Comparison of ENCODE assay signal across 13 cellular contexts in the genomic region with DNA sequence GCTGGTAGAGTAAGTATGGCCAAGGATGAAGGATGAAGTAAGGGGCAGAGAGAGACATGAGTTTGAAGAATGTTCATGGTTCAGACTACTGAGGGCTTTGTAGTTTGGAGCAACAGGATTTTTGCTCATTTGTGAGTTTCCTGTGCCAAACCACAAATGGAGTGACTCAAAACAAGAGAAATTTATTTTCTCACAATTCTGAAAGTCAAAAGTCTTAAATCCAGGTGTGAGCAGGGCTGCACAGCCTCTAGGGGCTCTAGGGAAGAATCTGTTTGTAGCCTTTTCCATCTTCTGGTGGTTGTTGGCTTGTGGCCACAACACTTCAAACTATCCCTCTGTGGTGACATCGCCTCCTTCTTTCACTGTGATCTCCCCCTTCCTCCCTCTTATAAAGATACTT. TPM values are rescaled to one million over a fixed set of nuclear protein-coding genes. Genes with fewer than 3 reads are reported as not detected.
DNase-seq lines count a peak whose midpoint lies in the region; ATAC-seq and FAIRE-seq lines count a peak whose summit lies in the region.
"Had no signal": no experiment of that assay in that cellular context is flagged by ENCODE, and none has a peak within 500 bp of the region (broad histone marks: within the 10 kb centered on the region; RNA-seq: fewer than 3 reads in every experiment).

No MANE protein-coding gene starts in this region.

- peaks cover 27% of the 10 kb centered on the region for H3K4me1 Mint-ChIP-seq in activated T-helper 1 cell treated with anti-CD3 and anti-CD28 coated beads, Interleukin-12 subunit alpha, Interleukin-12 subunit beta, Interleukin-2, Interleukin-4 antibody, amounts not matched to agents 30 ng/mL and 10 ng/mL and 1 ng/mL, durations not matched to agents 14 hours and 24 hours and 36 hours (ENCODE audit: low read depth)
- H3K4me1 Mint-ChIP-seq: B cell had no signal

- H3K27ac Mint-ChIP-seq in activated T-helper 1 cell treated with anti-CD3 and anti-CD28 coated beads, Interleukin-12 subunit alpha, Interleukin-12 subunit beta, Interleukin-2, Interleukin-4 antibody, amounts not matched to agents 30 ng/mL and 10 ng/mL and 1 ng/mL, durations not matched to agents 14 hours and 24 hours and 36 hours = no peak overlapping the region
- H3K27ac Mint-ChIP-seq: B cell, IgD-negative memory B cell had no signal

- FAIRE-seq in urothelium cell line (lab: Jason Lieb, UNC) = no peak
- FAIRE-seq: keratinocyte had no signal

- DNase-seq in stimulated activated CD4-positive, alpha-beta T cell treated with anti-CD3 and anti-CD28 coated beads, Interleukin-15, amount 100 ng/mL, for 24 hours = peak; percentile 59
- no peak for DNase-seq in stimulated activated CD4-positive, alpha-beta T cell treated with anti-CD3 and anti-CD28 coated beads, Interleukin-2, amount 100 ng/mL, for 48 hours
- peak; percentile 49 for DNase-seq in activated T-helper 1 cell treated with anti-CD3 and anti-CD28 coated beads, Interleukin-12 subunit alpha, Interleukin-12 subunit beta, Interleukin-2, Interleukin-4 antibody, amounts not matched to agents 30 ng/mL and 10 ng/mL and 1 ng/mL, durations not matched to agents 14 hours and 24 hours and 36 hours (ENCODE audit: low spot score)
- DNase-seq in urothelium cell line (ENCODE audit: low spot score) (peak; percentile 45), AG08395 (ENCODE audit: low spot score) (no peak)
- DNase-seq: colonic mucosa had no signal

- intact Hi-C loops in activated T-helper 1 cell treated with anti-CD3 and anti-CD28 coated beads, Interleukin-12 subunit alpha, Interleukin-12 subunit beta, Interleukin-2, Interleukin-4 antibody, amounts not matched to agents 30 ng/mL and 10 ng/mL and 1 ng/mL, durations not matched to agents 14 hours and 24 hours and 36 hours (cut with micrococcal nuclease) = loop anchor here (1.0 to 10.0 kb wide), 7 partner anchors 33 to 647 kb away; partner anchors contain the start of gene CCSAP

- no peaks in the 10 kb centered on the region for H3K9me3 Mint-ChIP-seq in activated T-helper 1 cell treated with anti-CD3 and anti-CD28 coated beads, Interleukin-12 subunit alpha, Interleukin-12 subunit beta, Interleukin-2, Interleukin-4 antibody, amounts not matched to agents 30 ng/mL and 10 ng/mL and 1 ng/mL, durations not matched to agents 14 hours and 24 hours and 36 hours

- peaks cover 3% of the 10 kb centered on the region for H3K36me3 Mint-ChIP-seq in activated T-helper 1 cell treated with anti-CD3 and anti-CD28 coated beads, Interleukin-12 subunit alpha, Interleukin-12 subunit beta, Interleukin-2, Interleukin-4 antibody, amounts not matched to agents 30 ng/mL and 10 ng/mL and 1 ng/mL, durations not matched to agents 14 hours and 24 hours and 36 hours (ENCODE audit: low read depth)
- H3K36me3 Mint-ChIP-seq: IgD-negative memory B cell had no signal

- no peak overlapping the region for H3K4me3 Mint-ChIP-seq in activated T-helper 1 cell treated with anti-CD3 and anti-CD28 coated beads, Interleukin-12 subunit alpha, Interleukin-12 subunit beta, Interleukin-2, Interleukin-4 antibody, amounts not matched to agents 30 ng/mL and 10 ng/mL and 1 ng/mL, durations not matched to agents 14 hours and 24 hours and 36 hours
- H3K4me3 Mint-ChIP-seq: B cell, IgD-negative memory B cell had no signal

- no peaks in the 10 kb centered on the region for H3K27me3 Mint-ChIP-seq in activated T-helper 1 cell treated with anti-CD3 and anti-CD28 coated beads, Interleukin-12 subunit alpha, Interleukin-12 subunit beta, Interleukin-2, Interleukin-4 antibody, amounts not matched to agents 30 ng/mL and 10 ng/mL and 1 ng/mL, durations not matched to agents 14 hours and 24 hours and 36 hours (ENCODE audit: insufficient read depth)
- H3K27me3 Mint-ChIP-seq: B cell had no signal

- ATAC-seq in HG02973 (IDR thresholded peaks at IDR 0.05; ENCODE audit: unreplicated experiment) (peak; percentile 74), HG03039 (IDR thresholded peaks at IDR 0.05; ENCODE audit: unreplicated experiment) (no peak), GM18520 (IDR thresholded peaks at IDR 0.05; ENCODE audit: unreplicated experiment) (no peak)

RNA-seq across cellular contexts. Expression of gene RHOU, which starts 58.9 kb away (rescaled TPM):
- 0.49 and 0.69 TPM in 2 replicates for total RNA-seq in activated T-helper 1 cell treated with anti-CD3 and anti-CD28 coated beads, Interleukin-12 subunit alpha, Interleukin-12 subunit beta, Interleukin-2, Interleukin-4 antibody, amounts not matched to agents 30 ng/mL and 10 ng/mL and 1 ng/mL, durations not matched to agents 14 hours and 24 hours and 36 hours
- total RNA-seq: B cell, OCI-LY7 had no signal

Comparison
In these comparisons a context has a peak if more than half of its experiments do, and no peak if none do; other contexts are left out.
1. DNase-seq: peak in stimulated activated CD4-positive, alpha-beta T cell treated with anti-CD3 and anti-CD28 coated beads, Interleukin-15, amount 100 ng/mL, for 24 hours (single experiment), activated T-helper 1 cell treated with anti-CD3 and anti-CD28 coated beads, Interleukin-12 subunit alpha, Interleukin-12 subunit beta, Interleukin-2, Interleukin-4 antibody, amounts not matched to agents 30 ng/mL and 10 ng/mL and 1 ng/mL, durations not matched to agents 14 hours and 24 hours and 36 hours (single experiment) and urothelium cell line (single experiment); none in stimulated activated CD4-positive, alpha-beta T cell treated with anti-CD3 and anti-CD28 coated beads, Interleukin-2, amount 100 ng/mL, for 48 hours (0 of 2) and AG08395 (single experiment).